ENCODE assay signal across 24 cellular contexts in the genomic region with DNA sequence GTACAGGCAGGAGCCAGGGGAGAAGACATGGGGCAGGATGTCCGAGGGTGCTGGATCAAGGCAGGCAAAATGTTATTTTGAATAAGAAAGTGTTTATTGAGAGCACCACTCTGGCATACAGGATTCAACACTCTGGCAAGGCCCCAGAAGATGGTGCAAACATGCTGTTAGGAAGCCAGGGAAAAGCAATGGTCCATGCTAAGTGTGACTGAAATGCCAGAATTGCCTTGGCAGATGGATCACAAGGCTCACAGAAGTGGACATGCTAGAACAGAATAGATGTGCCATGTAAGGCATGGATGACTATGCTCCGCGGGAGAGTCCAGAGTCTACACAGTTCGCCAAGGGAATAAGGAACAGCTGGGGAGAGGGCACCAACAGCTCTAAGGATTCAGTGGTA.
"Had no signal": no experiment of that assay in that cellular context is flagged by ENCODE, and none has a peak within 500 bp of the region (broad histone marks: within the 10 kb centered on the region; RNA-seq: fewer than 3 reads in every experiment).

No MANE protein-coding gene starts in this region.

- H3K27me3 ChIP-seq: brain microvascular endothelial cell, dorsolateral prefrontal cortex, foreskin keratinocyte, heart right ventricle, left lung, right lobe of liver, stomach, tibial artery had no signal

- H3K4me3 ChIP-seq: coronary artery, dorsolateral prefrontal cortex, heart right ventricle, left lung, lower lobe of right lung, right lobe of liver, stomach, tibial artery had no signal

- H3K27ac ChIP-seq: brain microvascular endothelial cell, coronary artery, dorsolateral prefrontal cortex, foreskin keratinocyte, heart right ventricle, left lung, lower lobe of right lung, right lobe of liver, stomach, tibial artery had no signal

- H3K36me3 ChIP-seq: brain microvascular endothelial cell, heart right ventricle, left lung, lower lobe of right lung, right lobe of liver, stomach, tibial artery had no signal

- H3K4me1 Mint-ChIP-seq: activated T-helper 17 cell treated with anti-CD3 and anti-CD28 coated beads, Interleukin-2, amount 50 U/mL, for 72 hours had no signal

- DNase-seq: activated CD4-positive, alpha-beta memory T cell treated with anti-CD3 and anti-CD28 coated beads for 36 hours; activated CD4-positive, alpha-beta T cell treated with anti-CD3 and anti-CD28 coated beads for 4 hours; activated CD8-positive, alpha-beta memory T cell treated with anti-CD3 and anti-CD28 coated beads, Interleukin-2, amount 50 U/mL, for 4 hours; activated gamma-delta T cell treated with Interleukin-2 at 50 U/mL for 16 hours; activated naive CD4-positive, alpha-beta T cell treated with anti-CD3 and anti-CD28 coated beads, Interleukin-2, amount 50 U/mL, for 16 hours; activated T-cell treated with anti-CD3 and anti-CD28 coated beads, Interleukin-2, amount 50 U/mL, for 24 hours; amniotic stem cell; brain microvascular endothelial cell; dorsolateral prefrontal cortex; effector memory CD4-positive, alpha-beta T cell; erythroblast; foreskin keratinocyte; heart right ventricle; left lung; lower lobe of right lung; mesendoderm; posterior cingulate gyrus; right lobe of liver; stimulated activated CD4-positive, alpha-beta T cell treated with anti-CD3 and anti-CD28 coated beads, Interleukin-4, amount 100 ng/mL, for 1 hour; stomach; tibial artery had no signal

- H3K9me3 Mint-ChIP-seq: activated CD4-positive, alpha-beta memory T cell treated with anti-CD3 and anti-CD28 coated beads for 36 hours; activated T-cell treated with anti-CD3 and anti-CD28 coated beads, Interleukin-2, amount 50 U/mL, for 24 hours; activated T-helper 17 cell treated with anti-CD3 and anti-CD28 coated beads, Interleukin-2, amount 50 U/mL, for 72 hours; natural killer cell treated with Interleukin-12 subunit alpha and Interleukin-12 subunit beta and Interleukin-15 and Interleukin-18, amount 100 ng/mL, for 72 hours had no signal

- H3K27me3 Mint-ChIP-seq: activated CD4-positive, alpha-beta memory T cell treated with anti-CD3 and anti-CD28 coated beads for 36 hours; activated T-cell treated with anti-CD3 and anti-CD28 coated beads, Interleukin-2, amount 50 U/mL, for 24 hours had no signal

- H3K4me1 ChIP-seq: foreskin keratinocyte, heart right ventricle, left lung, lower lobe of right lung, stomach, tibial artery had no signal

- H3K36me3 Mint-ChIP-seq: activated CD4-positive, alpha-beta memory T cell treated with anti-CD3 and anti-CD28 coated beads for 36 hours; natural killer cell treated with Interleukin-12 subunit alpha and Interleukin-12 subunit beta and Interleukin-15 and Interleukin-18, amount 100 ng/mL, for 72 hours had no signal

- H3K4me3 Mint-ChIP-seq: activated CD4-positive, alpha-beta memory T cell treated with anti-CD3 and anti-CD28 coated beads for 36 hours; activated T-cell treated with anti-CD3 and anti-CD28 coated beads, Interleukin-2, amount 50 U/mL, for 24 hours; activated T-helper 17 cell treated with anti-CD3 and anti-CD28 coated beads, Interleukin-2, amount 50 U/mL, for 72 hours; natural killer cell treated with Interleukin-12 subunit alpha and Interleukin-12 subunit beta and Interleukin-15 and Interleukin-18, amount 100 ng/mL, for 72 hours had no signal

- ATAC-seq: activated T-helper 17 cell treated with anti-CD3 and anti-CD28 coated beads, Interleukin-2, amount 50 U/mL, for 72 hours; foreskin keratinocyte; heart right ventricle; left lung; lower lobe of right lung; natural killer cell treated with Interleukin-12 subunit alpha and Interleukin-12 subunit beta and Interleukin-15 and Interleukin-18, amount 100 ng/mL, for 72 hours; right lobe of liver had no signal

- H3K9me3 ChIP-seq: heart right ventricle, left lung, lower lobe of right lung, right lobe of liver, stomach, tibial artery had no signal

- H3K27ac Mint-ChIP-seq: activated CD4-positive, alpha-beta memory T cell treated with anti-CD3 and anti-CD28 coated beads for 36 hours; activated T-cell treated with anti-CD3 and anti-CD28 coated beads, Interleukin-2, amount 50 U/mL, for 24 hours; activated T-helper 17 cell treated with anti-CD3 and anti-CD28 coated beads, Interleukin-2, amount 50 U/mL, for 72 hours; natural killer cell treated with Interleukin-12 subunit alpha and Interleukin-12 subunit beta and Interleukin-15 and Interleukin-18, amount 100 ng/mL, for 72 hours had no signal
